ENCODE assay signal across 21 cellular contexts in the genomic region with DNA sequence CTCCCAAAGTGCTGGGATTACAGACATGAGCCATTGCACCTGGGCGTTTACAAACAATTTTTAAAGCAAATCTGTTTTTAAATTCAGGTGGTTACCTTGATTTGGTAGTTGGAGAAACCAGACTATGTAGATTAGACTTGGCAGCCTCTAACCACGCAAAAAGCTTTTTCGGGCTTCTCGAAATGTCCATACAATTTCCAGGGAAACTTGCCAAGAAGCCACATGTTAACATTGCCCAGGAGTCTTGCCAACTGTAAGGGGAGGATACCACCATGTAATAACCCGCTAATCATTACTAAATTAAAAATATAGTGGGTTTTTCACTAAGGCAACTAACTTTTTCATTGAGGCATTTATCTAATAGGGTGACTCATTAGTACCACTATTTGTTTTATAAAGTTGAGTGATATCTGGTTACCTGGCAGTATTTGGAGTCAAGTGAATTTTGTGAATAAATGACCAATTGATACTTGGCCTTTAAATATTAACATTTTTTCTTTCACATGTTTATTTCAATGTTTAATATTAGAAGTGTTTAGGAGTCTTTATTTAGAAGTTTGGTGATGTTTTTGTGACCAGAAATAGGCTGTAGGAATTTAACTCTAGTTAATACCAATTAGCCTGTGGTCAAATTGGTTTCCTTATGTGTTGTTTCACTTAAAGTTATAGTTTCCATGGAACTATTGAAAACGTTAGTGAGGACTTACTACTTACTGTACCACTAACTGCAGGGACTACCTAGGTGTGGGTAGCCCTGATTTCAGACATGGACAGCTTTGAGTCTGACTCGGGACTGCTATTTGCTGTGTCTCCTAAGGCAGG.
DNase-seq lines count a peak whose midpoint lies in the region; ATAC-seq and TF ChIP-seq lines count a peak whose summit lies in the region.
"Had no signal": no experiment of that assay in that cellular context is flagged by ENCODE, and none has a peak within 500 bp of the region (broad histone marks: within the 10 kb centered on the region; RNA-seq: fewer than 3 reads in every experiment).

No MANE protein-coding gene starts in this region.

- peak overlapping the region; percentile 65; the same call in 1 of the 2 replicates for H3K27ac ChIP-seq in SU-DHL-6 (ENCODE audit: low read depth, low read length)
- peak overlapping the region; percentile 6 for H3K27ac ChIP-seq in lower lobe of right lung
- H3K27ac ChIP-seq: BLaER1 had no signal

- no peak overlapping the region for H3K4me2 ChIP-seq in SU-DHL-6 (ENCODE audit: low read depth, low read length, poor library complexity, severe bottlenecking)
- H3K4me2 ChIP-seq: BLaER1, SK-N-SH had no signal

- H3F3A ChIP-seq in SU-DHL-6 (ENCODE audit: insufficient read depth): peaks cover 24% of the 10 kb centered on the region

- H3K9ac ChIP-seq in SU-DHL-6 (ENCODE audit: low read length): no peak overlapping the region
- H3K9ac ChIP-seq: BLaER1, SK-N-SH had no signal

- intact Hi-C loops in lower lobe of right lung (cut with DNase I): no loop called here

- H3K9me3 ChIP-seq in SU-DHL-6 (ENCODE audit: insufficient read depth, low read length): no peaks in the 10 kb centered on the region
- H3K9me3 ChIP-seq in lower lobe of right lung: no peaks in the 10 kb centered on the region
- H3K9me3 ChIP-seq: HAP-1, SK-N-SH had no signal

- H3K79me2 ChIP-seq in SU-DHL-6 (ENCODE audit: insufficient read depth, low read length): peaks cover 58% of the 10 kb centered on the region

- TF ChIP-seq CTCF in SU-DHL-6 (IDR thresholded peaks at IDR 0.05; ENCODE audit: insufficient read depth, low read length, poor library complexity, severe bottlenecking): no peak
- no peak for TF ChIP-seq CTCF in lower lobe of right lung (IDR thresholded peaks at IDR 0.05)

- H3K36me3 ChIP-seq in SU-DHL-6 (ENCODE audit: low read length): no peaks in the 10 kb centered on the region
- no peaks in the 10 kb centered on the region for H3K36me3 ChIP-seq in lower lobe of right lung
- H3K36me3 ChIP-seq: HAP-1 had no signal

- no peaks in the 10 kb centered on the region for H3K4me1 ChIP-seq in lower lobe of right lung
- H3K4me1 ChIP-seq: HAP-1 had no signal

- ATAC-seq in HG03139 (IDR thresholded peaks at IDR 0.05; ENCODE audit: unreplicated experiment): peak; percentile 52
- no peak for ATAC-seq in lower lobe of right lung
- no peak for ATAC-seq in GM18873 (IDR thresholded peaks at IDR 0.05; ENCODE audit: low FRiP score, unreplicated experiment)
- ATAC-seq: Panc1 had no signal

- H2AFZ ChIP-seq in SU-DHL-6 (ENCODE audit: low read depth, low read length, severe bottlenecking): no peak overlapping the region

- DNase-seq in DMS79 treated with DMSO at 0.1 percent for 48 hours (lab: John Stamatoyannopoulos, UW): peak; percentile 9
- no peak for DNase-seq in DMS79 (lab: John Stamatoyannopoulos, UW)
- DNase-seq in lower lobe of right lung: no peak
- DNase-seq in kidney glomerular epithelial cell (lab: John Stamatoyannopoulos, UW): no peak
- DNase-seq in effector CD8-positive, alpha-beta T cell (lab: John Stamatoyannopoulos, UW): no peak
- DNase-seq: 8988T; CD8-positive, alpha-beta memory T cell; EL; KBM-7; NCI-H1092 treated with DMSO at 0.1 percent for 48 hours; NCI-H187 treated with DMSO at 0.1 percent for 48 hours; NCI-H510A; NCI-H82; Right ventricle myocardium superior; SK-N-SH had no signal

- H4K20me1 ChIP-seq in SU-DHL-6 (ENCODE audit: low read depth, low read length): no peaks in the 10 kb centered on the region

- H3K4me3 ChIP-seq in SU-DHL-6 (ENCODE audit: insufficient read depth, low read length, poor library complexity, severe bottlenecking): no peak overlapping the region
- H3K4me3 ChIP-seq in lower lobe of right lung: no peak overlapping the region
- H3K4me3 ChIP-seq: BLaER1, HAP-1 had no signal

- no peaks in the 10 kb centered on the region for H3K27me3 ChIP-seq in SU-DHL-6 (ENCODE audit: low read length)
- no peaks in the 10 kb centered on the region for H3K27me3 ChIP-seq in lower lobe of right lung (ENCODE audit: low read depth)
- H3K27me3 ChIP-seq: BLaER1 had no signal

- no peaks in the 10 kb centered on the region for H3K9me2 ChIP-seq in SU-DHL-6 (replicated peaks; ENCODE audit: insufficient read depth, low read length)
- H3K9me2 ChIP-seq: SK-N-SH had no signal
